In genomic region chr12:92593734-92594402, GRCh38 we compare ENCODE assay signal across 8 cellular contexts.
DNase-seq lines count a peak whose midpoint lies in the region.

No MANE protein-coding gene starts in this region.

- peak overlapping the region; percentile 65 to 73 for H3K27ac ChIP-seq in esophagus (ENCODE audit: low read depth in 2 of 2, low read length in 1 of 2)

- WGBS in esophagus, 2 donors, result 59 to 61% methylated on average over 8 of the region's 8 CpGs

- peak; percentile 97 for DNase-seq in ELR (ENCODE audit: low read depth)
- DNase-seq in HCEC 1CT, result peak; percentile 92
- DNase-seq in MV-4-11 (lab: John Stamatoyannopoulos, UW), result peak; percentile 95
- peak; percentile 49 to 66 for DNase-seq in activated CD8-positive, alpha-beta memory T cell treated with anti-CD3 and anti-CD28 coated beads for 1 hour (ENCODE audit: extremely low read depth in 1 of 2, low read depth in 1 of 2)
- DNase-seq in putamen (ENCODE audit: low spot score), result peak; percentile 8
- no peak for DNase-seq in NCI-H1417 (lab: John Stamatoyannopoulos, UW)
- DNase-seq in ecto neural progenitor cell (ENCODE audit: low spot score), result no peak

- no peaks in the 10 kb centered on the region for H3K36me3 ChIP-seq in esophagus (ENCODE audit: control insufficient read depth in 2 of 2, insufficient read depth in 2 of 2, low read length in 1 of 2)

- peaks cover 0 to 4% of the 10 kb centered on the region in 2 donors for H3K4me1 ChIP-seq in esophagus (ENCODE audit: control insufficient read depth in 2 of 2, insufficient read depth in 2 of 2, low read length in 1 of 2)

- H3K27me3 ChIP-seq in esophagus (ENCODE audit: control insufficient read depth in 1 of 2, insufficient read depth in 2 of 2, low read length in 2 of 2), result no peaks in the 10 kb centered on the region

- no peaks in the 10 kb centered on the region for H3K9me3 ChIP-seq in esophagus (ENCODE audit: control insufficient read depth in 2 of 2, insufficient read depth in 1 of 2, low read depth in 1 of 2, low read length in 1 of 2)

- H3K4me3 ChIP-seq in esophagus (ENCODE audit: low read depth in 1 of 2, low read length in 2 of 2), result no peak overlapping the region

Comparison
In these comparisons a context has a peak if more than half of its experiments do, and no peak if none do; other contexts are left out.
1. DNase-seq: peak in ELR (single experiment), HCEC 1CT (single experiment), MV-4-11 (single experiment), activated CD8-positive, alpha-beta memory T cell treated with anti-CD3 and anti-CD28 coated beads for 1 hour (2 of 2) and putamen (single experiment); none in NCI-H1417 (0 of 3) and ecto neural progenitor cell (single experiment).